2 cellular contexts compared by ENCODE assay signal in genomic region chr6:36242161-36242560, GRCh38.
TF ChIP-seq lines count a peak whose summit lies in the region.

No MANE protein-coding gene starts in this region.

TF ChIP-seq in HEK293, 187 proteins besides CTCF, POLR2A, EP300 and RAD21:
- TF ChIP-seq ZNF302 (tag by site-specific recombination; IDR thresholded peaks at IDR 0.05; ENCODE audit: low read depth) (no peak), PRDM1 (tag by site-specific recombination; IDR thresholded peaks at IDR 0.05) (peak; percentile 72; the same call in 1 of the 2 replicates), ZNF449 (tag by site-specific recombination; IDR thresholded peaks at IDR 0.05) (no peak), ZNF366 (tag by site-specific recombination; conservative IDR thresholded peaks at IDR 0.05) (peak; percentile 76)
TF ChIP-seq in HEK293: peak in this region for 2.

TF ChIP-seq in GM12878, 131 proteins besides CTCF, POLR2A, EP300 and RAD21:
- TF ChIP-seq MYB (IDR thresholded peaks at IDR 0.05; ENCODE audit: borderline replicate concordance, low read depth, low read length) (no peak), PAX8 (IDR thresholded peaks at IDR 0.05) (no peak), E2F8 (IDR thresholded peaks at IDR 0.05; ENCODE audit: low read depth, partially characterized antibody) (no peak), PKNOX1 (IDR thresholded peaks at IDR 0.05) (no peak), TBL1XR1 (IDR thresholded peaks at IDR 0.05; ENCODE audit: low read depth, low read length) (no peak), RFX5 (IDR thresholded peaks at IDR 0.05; ENCODE audit: low read depth, low read length) (no peak), KDM1A (IDR thresholded peaks at IDR 0.05; ENCODE audit: borderline replicate concordance) (no peak), FOXM1 (IDR thresholded peaks at IDR 0.05; ENCODE audit: low read depth, low read length) (no peak), STAT3 (IDR thresholded peaks at IDR 0.05; ENCODE audit: low read depth, low read length) (no peak), HDAC6 (IDR thresholded peaks at IDR 0.05; ENCODE audit: unreplicated experiment) (no peak), MEF2A (IDR thresholded peaks at IDR 0.05; ENCODE audit: insufficient read depth, low read depth, low read length) (no peak), SP1 (IDR thresholded peaks at IDR 0.05; ENCODE audit: low read depth, low read length) (no peak), USF2 (IDR thresholded peaks at IDR 0.05; ENCODE audit: borderline replicate concordance, low read depth, low read length) (no peak), IRF3 (IDR thresholded peaks at IDR 0.05) (no peak), NR2C2 (IDR thresholded peaks at IDR 0.05; ENCODE audit: borderline replicate concordance, control insufficient read depth, insufficient read length, low read depth) (no peak), BCL11A (IDR thresholded peaks at IDR 0.05; ENCODE audit: low read depth, low read length) (no peak), SREBF1 (IDR thresholded peaks at IDR 0.05; ENCODE audit: low read length) (no peak), MEF2B (IDR thresholded peaks at IDR 0.05; ENCODE audit: partially characterized antibody, poor library complexity, severe bottlenecking) (no peak), NR2F1 (conservative IDR thresholded peaks at IDR 0.05) (no peak), ZNF217 (IDR thresholded peaks at IDR 0.05) (no peak)
